ENCODE assay signal across 25 cellular contexts in the genomic region with DNA sequence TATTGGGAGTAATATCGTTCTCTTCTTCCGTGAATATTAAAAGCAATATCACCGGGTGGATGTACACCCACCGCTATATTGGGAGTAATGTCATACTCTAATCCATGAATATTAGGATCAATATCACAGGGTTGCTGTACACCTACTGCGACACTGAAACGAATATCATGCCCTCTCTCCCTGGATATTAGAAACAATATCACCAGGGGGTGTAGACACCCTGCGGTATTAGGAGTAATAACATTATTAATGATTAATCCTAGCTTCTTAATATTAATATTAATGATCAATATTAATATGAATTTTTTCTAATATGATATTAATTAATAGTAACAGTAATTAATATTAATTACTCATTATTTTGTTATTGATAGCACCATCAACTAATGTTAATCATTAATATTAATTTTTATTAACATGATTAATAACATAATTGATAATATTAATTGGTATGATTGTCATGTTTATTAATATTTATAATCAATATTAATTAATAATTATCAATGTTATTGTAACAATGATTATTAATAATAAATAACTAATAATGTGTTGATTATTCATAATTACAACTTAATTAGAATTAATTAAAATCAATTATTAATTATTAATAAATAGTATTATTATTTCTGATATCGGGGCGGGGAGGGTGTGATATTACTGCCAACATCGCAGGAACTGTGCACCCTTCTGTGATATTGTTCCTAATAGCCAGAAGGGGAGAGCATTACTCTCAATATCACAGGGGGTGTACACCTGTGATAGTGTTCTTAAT.
"Had no signal": no experiment of that assay in that cellular context is flagged by ENCODE, and none has a peak within 500 bp of the region (broad histone marks: within the 10 kb centered on the region; RNA-seq: fewer than 3 reads in every experiment).

No MANE protein-coding gene starts in this region.

- H3K4me3 ChIP-seq: dorsolateral prefrontal cortex, esophagus squamous epithelium, lung, ovary, thoracic aorta, tibial nerve, upper lobe of left lung had no signal

- H3K36me3 ChIP-seq: esophagus squamous epithelium, ovary, thoracic aorta, tibial nerve, upper lobe of left lung had no signal

- DNase-seq: cerebellar nuclear complex; dorsolateral prefrontal cortex; effector CD4-positive, alpha-beta T cell; endodermal cell; esophagus squamous epithelium; foreskin melanocyte; hypothalamus; immature natural killer cell; natural killer cell; occipital lobe; ovary; retina; stimulated activated CD4-positive, alpha-beta T cell treated with anti-CD3 and anti-CD28 coated beads, Interleukin-2, amount 100 ng/mL, for 24 hours; stimulated activated CD4-positive, alpha-beta T cell treated with anti-CD3 and anti-CD28 coated beads, Interleukin-4, amount 100 ng/mL, for 24 hours; stimulated activated naive CD8-positive, alpha-beta T cell treated with anti-CD3 and anti-CD28 coated beads, Interleukin-15, Interleukin-2, amounts not matched to agents 100 U/mL and 50 U/mL, for 24 hours; substantia nigra; upper lobe of left lung had no signal

- H3K27me3 ChIP-seq: dorsolateral prefrontal cortex, ovary, tibial nerve, upper lobe of left lung had no signal

- FAIRE-seq: endothelial cell of umbilical vein, keratinocyte had no signal

- ATAC-seq: left lobe of liver; natural killer cell; sciatic nerve; stimulated activated effector memory CD8-positive, alpha-beta T cell treated with anti-CD3 and anti-CD28 coated beads, Interleukin-12 subunit alpha, Interleukin-12 subunit beta, amount 100 ng/mL, for 72 hours; stimulated activated naive CD8-positive, alpha-beta T cell treated with anti-CD3 and anti-CD28 coated beads, Interleukin-15, Interleukin-2, amounts not matched to agents 100 U/mL and 50 U/mL, for 24 hours had no signal

- H3K27ac ChIP-seq: dorsolateral prefrontal cortex, esophagus squamous epithelium, ovary, thoracic aorta, tibial nerve, upper lobe of left lung had no signal

- H3K9me3 ChIP-seq: esophagus squamous epithelium, thoracic aorta, upper lobe of left lung had no signal

- H3K4me1 ChIP-seq: esophagus squamous epithelium, tibial nerve, upper lobe of left lung had no signal
